In the genomic region with DNA sequence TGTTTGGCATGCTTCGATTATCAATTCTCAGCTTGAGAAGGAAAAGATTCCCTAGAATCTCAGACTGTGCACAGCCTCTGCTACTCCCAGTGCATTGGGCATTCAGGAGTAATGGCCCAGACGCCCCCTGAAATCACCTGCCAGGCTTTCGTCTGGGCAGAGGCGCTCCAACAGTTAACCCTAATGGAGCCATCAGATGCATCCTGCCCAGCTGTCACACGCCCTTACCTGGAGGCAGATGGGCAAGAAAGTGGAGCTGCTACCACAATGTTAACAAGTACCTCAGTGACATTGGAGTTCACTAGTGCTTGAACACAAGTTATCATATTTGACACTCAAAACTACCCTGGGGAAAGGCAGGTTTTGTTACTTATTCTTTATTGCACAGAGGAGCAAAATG, we compare ENCODE assay signal across 8 cellular contexts. TPM values are rescaled to one million over a fixed set of nuclear protein-coding genes. Genes with fewer than 3 reads are reported as not detected.
DNase-seq lines count a peak whose midpoint lies in the region; ATAC-seq and TF ChIP-seq lines count a peak whose summit lies in the region.

No MANE protein-coding gene starts in this region.

- H3K27ac ChIP-seq in dorsolateral prefrontal cortex (peak overlapping the region in 52 of 59 donors; percentile 75 to 99 (median 96)), neural progenitor cell (peak overlapping the region; percentile 100)

- peaks cover 17% of the 10 kb centered on the region for H3K4me1 ChIP-seq in neural progenitor cell

- peaks cover 12% of the 10 kb centered on the region for H3F3A ChIP-seq in neural progenitor cell (ENCODE audit: low read depth)

- peak overlapping the region; percentile 100 for H3K9ac ChIP-seq in neural progenitor cell

- H3K4me3 ChIP-seq in dorsolateral prefrontal cortex, result peak overlapping the region; percentile 56 to 98 (median 84)
- peak overlapping the region; percentile 99 for H3K4me3 ChIP-seq in neural progenitor cell

- H3K36me3 ChIP-seq in neural progenitor cell, result no peaks in the 10 kb centered on the region

- peak overlapping the region; percentile 100 for H3K27ac Mint-ChIP-seq in neural progenitor cell

- H3K27me3 ChIP-seq in dorsolateral prefrontal cortex, result no peaks in the 10 kb centered on the region
- no peaks in the 10 kb centered on the region for H3K27me3 ChIP-seq in neural progenitor cell

- peaks cover 41% of the 10 kb centered on the region for H3K4me1 Mint-ChIP-seq in neural progenitor cell

- peak overlapping the region; percentile 97 for H3K4me3 Mint-ChIP-seq in neural progenitor cell

- no peaks in the 10 kb centered on the region for H3K36me3 Mint-ChIP-seq in neural progenitor cell

- TF ChIP-seq CTCF in dorsolateral prefrontal cortex (IDR thresholded peaks at IDR 0.05 in 54 of 56, conservative IDR thresholded peaks at IDR 0.05 in 2 of 56; ENCODE audit: low read depth in 1 of 56, partially characterized antibody in 56 of 56), result no peak
- TF ChIP-seq CTCF in neural progenitor cell (IDR thresholded peaks at IDR 0.05), result no peak

- peak overlapping the region; percentile 95 for H3K4me2 ChIP-seq in neural progenitor cell

- H3K79me2 ChIP-seq in neural progenitor cell (ENCODE audit: low read depth), result peaks cover 39% of the 10 kb centered on the region

- DNase-seq in NCI-H82 (lab: John Stamatoyannopoulos, UW), result peak; percentile 57
- DNase-seq in NCI-H82 treated with DMSO at 0.1 percent for 48 hours (lab: John Stamatoyannopoulos, UW; ENCODE audit: unreplicated experiment), result no peak
- DNase-seq in NCI-H510A treated with DMSO at 0.1 percent for 48 hours (lab: John Stamatoyannopoulos, UW), result peak; percentile 59
- peak in 1 of 10 donors; percentile 15 for DNase-seq in dorsolateral prefrontal cortex
- DNase-seq in neural progenitor cell (ENCODE audit: low spot score), result peak; percentile 31
- no peak for DNase-seq in activated CD4-positive, alpha-beta T cell treated with anti-CD3 and anti-CD28 coated beads, Interleukin-2, amount 50 U/mL, for 1 hour

- no peaks in the 10 kb centered on the region for H3K9me3 Mint-ChIP-seq in neural progenitor cell

- H3K9me3 ChIP-seq in neural progenitor cell (ENCODE audit: low read depth), result no peaks in the 10 kb centered on the region

- intact Hi-C loops in dorsolateral prefrontal cortex (cut with DNase I), result loop anchor here (5.0 to 10.0 kb wide), 6 partner anchors 60 to 467 kb away; a partner anchor contains a TSS

- H2AFZ ChIP-seq in neural progenitor cell (replicated peaks), result peak overlapping the region; percentile 92

- ATAC-seq in GM21529 (IDR thresholded peaks at IDR 0.05; ENCODE audit: unreplicated experiment) (no peak), GM19463 (IDR thresholded peaks at IDR 0.05; ENCODE audit: unreplicated experiment) (no peak)

- peaks cover 8% of the 10 kb centered on the region for H3K27me3 Mint-ChIP-seq in neural progenitor cell (ENCODE audit: insufficient read depth, low read depth)

- peaks cover 29% of the 10 kb centered on the region for H4K20me1 ChIP-seq in neural progenitor cell (ENCODE audit: low read depth)

RNA-seq across cellular contexts. Expression of a gene that starts 1.0 kb away (rescaled TPM):
- total RNA-seq in dorsolateral prefrontal cortex (10 to 100 TPM; 25.9 to 64.7 (median 42.9) TPM), neural progenitor cell (ENCODE audit: low replicate concordance) (61.6 and 68.0 TPM in 2 replicates)

Comparison
In these comparisons a context has a peak if more than half of its experiments do, and no peak if none do; other contexts are left out.
1. DNase-seq: peak in NCI-H82 (single experiment), NCI-H510A treated with DMSO at 0.1 percent for 48 hours (single experiment) and neural progenitor cell (single experiment); none in NCI-H82 treated with DMSO at 0.1 percent for 48 hours (single experiment) and activated CD4-positive, alpha-beta T cell treated with anti-CD3 and anti-CD28 coated beads, Interleukin-2, amount 50 U/mL, for 1 hour (single experiment).